Comparison of ENCODE assay signal across 9 cellular contexts in genomic region chr22:38824587-38824986, GRCh38. TPM values are rescaled to one million over a fixed set of nuclear protein-coding genes. Genes with fewer than 3 reads are reported as not detected.
A peak's percentile ranks its signal among the peaks of the same experiment; 100 is the strongest.
DNase-seq lines count a peak whose midpoint lies in the region; ATAC-seq lines count a peak whose summit lies in the region.
"Had no signal": no experiment of that assay in that cellular context is flagged by ENCODE, and none has a peak within 500 bp of the region (broad histone marks: within the 10 kb centered on the region; RNA-seq: fewer than 3 reads in every experiment).

No MANE protein-coding gene starts in this region.

- no peaks in the 10 kb centered on the region for H3K27me3 ChIP-seq in Karpas-422 (ENCODE audit: low read length)
- H3K27me3 ChIP-seq: neutrophil had no signal

- no peak overlapping the region for H3K9ac ChIP-seq in Karpas-422 (ENCODE audit: low read length)

- no peak overlapping the region for H3K27ac ChIP-seq in Karpas-422 (ENCODE audit: low read length)
- H3K27ac ChIP-seq: neutrophil had no signal

- H3K79me2 ChIP-seq in Karpas-422 (ENCODE audit: low read length), result no peaks in the 10 kb centered on the region

- DNase-seq in CMK (ENCODE audit: low read depth) (peak; percentile 45), Karpas-422 (peak; percentile 88), epidermal melanocyte (ENCODE audit: insufficient read length, low spot score) (peak; percentile 86), myocyte (ENCODE audit: low read depth) (peak; percentile 94), dedifferentiated amniotic fluid mesenchymal stem cell (ENCODE audit: extremely low spot score) (no peak)
- DNase-seq in activated CD4-positive, CD25-positive, alpha-beta regulatory T cell treated with anti-CD3 and anti-CD28 coated beads, Interleukin-2, amount 50 U/mL, for 72 hours, result peak; percentile 39

- no peaks in the 10 kb centered on the region for H3K9me2 ChIP-seq in Karpas-422 (replicated peaks; ENCODE audit: insufficient read depth, low read length)

- H4K20me1 ChIP-seq in Karpas-422 (ENCODE audit: insufficient read depth, low read depth, low read length), result peaks cover 3% of the 10 kb centered on the region; the same call in 1 of the 2 replicates

- ATAC-seq in HG02678 (IDR thresholded peaks at IDR 0.05; ENCODE audit: unreplicated experiment) (no peak), HG02852 (IDR thresholded peaks at IDR 0.05; ENCODE audit: unreplicated experiment) (no peak)

- H3K9me3 ChIP-seq in Karpas-422 (ENCODE audit: low read length), result no peaks in the 10 kb centered on the region
- H3K9me3 ChIP-seq: neutrophil had no signal

- no peak overlapping the region for H3K4me3 ChIP-seq in Karpas-422 (ENCODE audit: low read length)

- no peak overlapping the region for H3K4me2 ChIP-seq in Karpas-422 (ENCODE audit: low read depth, low read length, poor library complexity, severe bottlenecking)

- H3K4me1 ChIP-seq in Karpas-422 (ENCODE audit: low read length), result no peaks in the 10 kb centered on the region

- H3K36me3 ChIP-seq in Karpas-422 (ENCODE audit: insufficient read depth, low read length), result no peaks in the 10 kb centered on the region
- H3K36me3 ChIP-seq: neutrophil had no signal

- no peak overlapping the region for H2AFZ ChIP-seq in Karpas-422 (ENCODE audit: low read length)

RNA-seq across cellular contexts. Expression of gene NPTXR, which starts 19.2 kb away (rescaled TPM):
- total RNA-seq in Karpas-422 (2014; rRNA removed; shearing (Covaris generic); ENCODE audit: low replicate concordance), result not detected in 2 replicates
- 0.47 and 0.96 TPM in 2 replicates for total RNA-seq in myocyte
- 0.50 TPM for polyA plus RNA-seq in myocyte (2012)

RNA-seq across cellular contexts. Expression of gene DNAL4, which starts 30.6 kb away (rescaled TPM):
- total RNA-seq in Karpas-422 (2014; rRNA removed; shearing (Covaris generic); ENCODE audit: low replicate concordance), result 3.2 and 8.8 TPM in 2 replicates
- total RNA-seq in myocyte, result 18.9 and 20.1 TPM in 2 replicates
- 23.8 TPM for polyA plus RNA-seq in myocyte (2012)

RNA-seq across cellular contexts. Expression of gene CBX6, which starts 47.4 kb away (rescaled TPM):
- 30.5 and 46.4 TPM in 2 replicates for total RNA-seq in Karpas-422 (2014; rRNA removed; shearing (Covaris generic); ENCODE audit: low replicate concordance)
- 26.1 and 32.1 TPM in 2 replicates for total RNA-seq in myocyte
- polyA plus RNA-seq in myocyte (2012), result 28.7 TPM
